ENCODE assay signal across 29 cellular contexts in genomic region chr9:68698943-68699509, GRCh38. TPM values are rescaled to one million over a fixed set of nuclear protein-coding genes. Genes with fewer than 3 reads are reported as not detected.
A peak's percentile ranks its signal among the peaks of the same experiment; 100 is the strongest.
DNase-seq lines count a peak whose midpoint lies in the region; TF ChIP-seq lines count a peak whose summit lies in the region.
"Had no signal": no experiment of that assay in that cellular context is flagged by ENCODE, and none has a peak within 500 bp of the region (broad histone marks: within the 10 kb centered on the region; RNA-seq: fewer than 3 reads in every experiment).

No MANE protein-coding gene starts in this region.

- TF ChIP-seq POLR2A in esophagus muscularis mucosa (IDR thresholded peaks at IDR 0.05; ENCODE audit: low read depth) (no peak), esophagus squamous epithelium (IDR thresholded peaks at IDR 0.05) (no peak)

- H3K4me1 ChIP-seq in esophagus muscularis mucosa (peaks cover 0 to 1% (median 0%) of the 10 kb centered on the region in 4 donors), esophagus squamous epithelium (no peaks in the 10 kb centered on the region)
- H3K4me1 ChIP-seq: HAP-1, SJSA1 had no signal

- DNase-seq in HL-60 (ENCODE audit: low read depth in 1 of 2, low spot score in 1 of 2) (peak in 1 of 2 experiments; percentile 44), NOMO-1 treated with DMSO at 0.1 percent for 48 hours (lab: John Stamatoyannopoulos, UW; ENCODE audit: unreplicated experiment) (peak; percentile 27), UCSD-AML1 (lab: John Stamatoyannopoulos, UW; ENCODE audit: unreplicated experiment) (peak; percentile 21), esophagus muscularis mucosa (ENCODE audit: extremely low spot score) (peak; percentile 47), epidermal melanocyte (ENCODE audit: insufficient read length, low spot score) (no peak), NCI-H446 (lab: John Stamatoyannopoulos, UW) (no peak), esophagus squamous epithelium (lab: John Stamatoyannopoulos, UW) (no peak), NCI-H1417 treated with DMSO at 0.1 percent for 48 hours (lab: John Stamatoyannopoulos, UW) (no peak)
- DNase-seq: CD4-positive, alpha-beta T cell; COR-L47; DMS53; GOT3; HFFc6; IMR-90; MM.1S; NCI-H1105; NCI-H146; NCI-H1930; NCI-H2107; NCI-H446 treated with DMSO at 0.1 percent for 48 hours; NCI-H526; Right ventricle myocardium superior; RPMI8226; T-cell had no signal

- WGBS in esophagus muscularis mucosa = 81% methylated on average over 6 of the region's 6 CpGs
- 61 to 70% methylated on average over 6 of the region's 6 CpGs for WGBS in esophagus squamous epithelium, 2 donors

- intact Hi-C loops in esophagus muscularis mucosa (cut with DNase I) (no loop called here), esophagus squamous epithelium (cut with DNase I) (no loop called here)

- no peak overlapping the region for H3K4me3 ChIP-seq in HL-60 (replicated peaks; ENCODE audit: insufficient read depth, low read length)
- H3K4me3 ChIP-seq in esophagus muscularis mucosa = no peak overlapping the region
- H3K4me3 ChIP-seq in esophagus squamous epithelium = no peak overlapping the region
- H3K4me3 ChIP-seq: BLaER1, HAP-1, SJSA1 had no signal

- H3K27me3 ChIP-seq in HL-60 (ENCODE audit: insufficient read depth, poor library complexity, severe bottlenecking) = no peaks in the 10 kb centered on the region
- H3K27me3 ChIP-seq in esophagus muscularis mucosa = peaks cover 0 to 2% (median 0%) of the 10 kb centered on the region in 4 donors
- peaks cover 0 to 72% (median under 1%) of the 10 kb centered on the region in 4 donors for H3K27me3 ChIP-seq in esophagus squamous epithelium

- TF ChIP-seq EP300 in esophagus muscularis mucosa (IDR thresholded peaks at IDR 0.05) = no peak

- H3K9me3 ChIP-seq in esophagus muscularis mucosa = no peaks in the 10 kb centered on the region
- H3K9me3 ChIP-seq in esophagus squamous epithelium = no peaks in the 10 kb centered on the region
- H3K9me3 ChIP-seq: HAP-1, SJSA1 had no signal

- TF ChIP-seq CTCF in HL-60 (IDR thresholded peaks at IDR 0.05; ENCODE audit: insufficient read depth, low read length) = no peak
- no peak for TF ChIP-seq CTCF in esophagus muscularis mucosa (IDR thresholded peaks at IDR 0.05)
- TF ChIP-seq CTCF in esophagus squamous epithelium (IDR thresholded peaks at IDR 0.05) = no peak

- H3K27ac ChIP-seq in HL-60 (replicated peaks) (peak overlapping the region; percentile 25), esophagus muscularis mucosa (replicated peaks in 1 of 4) (no peak overlapping the region), esophagus squamous epithelium (no peak overlapping the region)
- H3K27ac ChIP-seq: BLaER1, KMS-11, SJSA1 had no signal

- H3K36me3 ChIP-seq in esophagus muscularis mucosa (no peaks in the 10 kb centered on the region), esophagus squamous epithelium (no peaks in the 10 kb centered on the region)
- H3K36me3 ChIP-seq: BLaER1, HAP-1, SJSA1 had no signal

RNA-seq across cellular contexts. Expression of gene PIP5K1B, which starts 6.0 kb away (rescaled TPM):
- 1 to 10 TPM in 3 of 4 donors, under 1 TPM in 1; 0.42 to 1.7 (median 1.2) TPM for total RNA-seq in esophagus muscularis mucosa
- under 1 TPM in 3 of 4 donors, not detected in 1; 0.38 to 0.97 (median 0.56) TPM for total RNA-seq in esophagus squamous epithelium
- total RNA-seq: CD4-positive, alpha-beta T cell; G401; HFFc6; IMR-90; SJSA1 had no signal

Comparison
In these comparisons a context has a peak if more than half of its experiments do, and no peak if none do; other contexts are left out.
1. DNase-seq: peak in NOMO-1 treated with DMSO at 0.1 percent for 48 hours (single experiment), UCSD-AML1 (single experiment) and esophagus muscularis mucosa (single experiment); none in epidermal melanocyte (single experiment), NCI-H446 (0 of 2), esophagus squamous epithelium (single experiment) and NCI-H1417 treated with DMSO at 0.1 percent for 48 hours (single experiment).